Comparison of ENCODE assay signal across 10 cellular contexts in the genomic region with DNA sequence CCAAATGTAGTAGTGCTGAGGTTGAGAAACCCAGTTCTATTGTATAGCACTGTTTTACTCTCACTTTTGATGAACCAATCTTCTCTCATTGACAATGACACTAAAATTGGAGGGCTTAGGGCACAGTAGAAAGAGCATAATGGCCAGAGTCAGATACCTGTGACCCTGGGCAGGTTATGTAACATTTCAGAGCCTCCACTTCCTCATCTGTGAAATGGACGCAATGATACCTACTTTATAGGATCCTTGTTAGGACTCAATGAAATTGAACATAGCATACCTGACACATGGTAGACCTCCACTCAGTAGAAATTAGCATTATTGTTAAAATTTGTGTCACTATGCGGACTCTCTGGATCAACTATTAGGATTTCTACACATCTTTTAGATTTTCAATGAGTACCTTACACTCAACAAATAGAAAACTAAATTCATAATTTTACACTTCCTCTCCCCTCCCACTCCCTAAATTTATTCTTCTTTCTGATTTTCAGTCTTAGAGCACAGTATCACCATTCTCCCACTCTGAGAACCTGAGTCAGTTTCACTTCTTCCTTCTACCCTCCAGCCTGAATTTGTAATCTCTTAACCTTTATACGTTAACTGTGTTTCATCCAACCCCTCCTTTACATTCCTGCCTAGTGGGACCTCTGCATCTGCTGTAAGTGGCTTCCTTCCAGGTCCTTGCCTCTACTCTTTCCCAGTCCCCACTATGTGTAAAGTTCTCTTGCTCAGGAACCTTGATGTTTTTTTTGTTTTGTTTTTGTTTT.
DNase-seq lines count a peak whose midpoint lies in the region; ATAC-seq and TF ChIP-seq lines count a peak whose summit lies in the region.
"Had no signal": no experiment of that assay in that cellular context is flagged by ENCODE, and none has a peak within 500 bp of the region (broad histone marks: within the 10 kb centered on the region; RNA-seq: fewer than 3 reads in every experiment).

No MANE protein-coding gene starts in this region.

- no peak for TF ChIP-seq CTCF in GM13976 (IDR thresholded peaks at IDR 0.05; ENCODE audit: borderline replicate concordance, control extremely low read depth, extremely low read depth, insufficient read depth, missing control alignments)

- no peak overlapping the region for H3K4me3 Mint-ChIP-seq in activated naive CD8-positive, alpha-beta T cell treated with anti-CD3 and anti-CD28 coated beads for 36 hours

- ATAC-seq in GM19455 (IDR thresholded peaks at IDR 0.05; ENCODE audit: unreplicated experiment) (peak; percentile 68), HG03159 (IDR thresholded peaks at IDR 0.05; ENCODE audit: unreplicated experiment) (peak; percentile 79)
- ATAC-seq: pancreas had no signal

- no peaks in the 10 kb centered on the region for H3K27me3 Mint-ChIP-seq in activated naive CD8-positive, alpha-beta T cell treated with anti-CD3 and anti-CD28 coated beads for 36 hours

- H3K27ac Mint-ChIP-seq in activated naive CD8-positive, alpha-beta T cell treated with anti-CD3 and anti-CD28 coated beads for 36 hours, result peak overlapping the region; percentile 10

- peaks cover 8% of the 10 kb centered on the region for H3K36me3 Mint-ChIP-seq in activated naive CD8-positive, alpha-beta T cell treated with anti-CD3 and anti-CD28 coated beads for 36 hours

- DNase-seq in GM13976 (ENCODE audit: low spot score) (peak; percentile 67), NCI-H2196 treated with DMSO at 0.1 percent for 48 hours (lab: John Stamatoyannopoulos, UW; ENCODE audit: unreplicated experiment) (no peak), NCI-H2029 treated with DMSO at 0.1 percent for 48 hours (lab: John Stamatoyannopoulos, UW) (no peak), NCI-H146 treated with DMSO at 0.1 percent for 48 hours (lab: John Stamatoyannopoulos, UW; ENCODE audit: unreplicated experiment) (no peak)
- no peak for DNase-seq in activated naive CD8-positive, alpha-beta T cell treated with anti-CD3 and anti-CD28 coated beads for 36 hours
- DNase-seq in stimulated activated naive CD4-positive, alpha-beta T cell treated with Interleukin-2 at 50 U/mL for 16 hours (lab: John Stamatoyannopoulos, UW), result no peak
- DNase-seq: amygdala, pancreas had no signal

- in situ Hi-C loops in GM13976 (cut with MboI; ENCODE audit: low sequenced_read_pairs, unreplicated experiment), result no loop called here

- H3K4me1 Mint-ChIP-seq in activated naive CD8-positive, alpha-beta T cell treated with anti-CD3 and anti-CD28 coated beads for 36 hours, result peaks cover 40% of the 10 kb centered on the region

- no peaks in the 10 kb centered on the region for H3K9me3 Mint-ChIP-seq in activated naive CD8-positive, alpha-beta T cell treated with anti-CD3 and anti-CD28 coated beads for 36 hours
